Comparison of ENCODE assay signal across 25 cellular contexts in the genomic region with DNA sequence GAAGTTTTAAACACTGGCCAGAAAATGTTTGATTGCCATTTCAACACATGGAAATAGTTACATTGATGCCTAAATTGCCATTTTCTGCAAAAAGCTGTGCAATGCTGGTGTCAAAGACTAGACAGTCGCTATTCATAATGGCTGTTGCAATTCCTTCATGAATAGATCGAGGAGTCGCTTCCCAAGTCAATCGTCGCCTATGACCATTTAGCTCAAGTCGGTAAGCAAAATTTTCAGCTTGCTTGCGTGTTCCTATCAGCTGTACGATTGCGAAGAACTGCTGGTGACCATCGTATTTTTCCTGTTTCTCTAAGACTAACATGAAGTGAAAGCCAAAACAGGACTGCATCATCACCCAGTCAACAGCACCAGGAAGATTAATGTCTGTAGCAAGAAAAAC.
"Had no signal": no experiment of that assay in that cellular context is flagged by ENCODE, and none has a peak within 500 bp of the region (broad histone marks: within the 10 kb centered on the region; RNA-seq: fewer than 3 reads in every experiment).

No MANE protein-coding gene starts in this region.

- H3K27me3 ChIP-seq: adrenal gland, ascending aorta, brain microvascular endothelial cell, hepatocyte, left lung, right atrium auricular region, tibial nerve had no signal

- H3K4me3 Mint-ChIP-seq: activated naive CD8-positive, alpha-beta T cell; effector memory CD8-positive, alpha-beta T cell; immature natural killer cell; mesothelial cell of epicardium; naive thymus-derived CD8-positive, alpha-beta T cell; stimulated activated naive CD8-positive, alpha-beta T cell treated with anti-CD3 and anti-CD28 coated beads, Interleukin-15, Interleukin-2, amounts not matched to agents 100 ng/mL and 50 ng/mL, for 24 hours; T-cell had no signal

- H3K9me3 Mint-ChIP-seq: effector memory CD8-positive, alpha-beta T cell; immature natural killer cell; mesothelial cell of epicardium; naive thymus-derived CD8-positive, alpha-beta T cell; stimulated activated naive CD8-positive, alpha-beta T cell treated with anti-CD3 and anti-CD28 coated beads, Interleukin-15, Interleukin-2, amounts not matched to agents 100 ng/mL and 50 ng/mL, for 24 hours; T-cell had no signal

- H3K27ac ChIP-seq: adrenal gland, ascending aorta, brain microvascular endothelial cell, hepatocyte, left lung, prostate gland, right atrium auricular region, tibial nerve had no signal

- H3K36me3 ChIP-seq: adrenal gland, prostate gland had no signal

- ATAC-seq: effector memory CD8-positive, alpha-beta T cell; esophagus mucosa; left lung; naive thymus-derived CD8-positive, alpha-beta T cell; T-cell had no signal

- H3K9me3 ChIP-seq: adrenal gland, ascending aorta, left lung, prostate gland, right atrium auricular region, tibial nerve had no signal

- H3K27ac Mint-ChIP-seq: effector memory CD8-positive, alpha-beta T cell; immature natural killer cell; mesothelial cell of epicardium; stimulated activated naive CD8-positive, alpha-beta T cell treated with anti-CD3 and anti-CD28 coated beads, Interleukin-15, Interleukin-2, amounts not matched to agents 100 ng/mL and 50 ng/mL, for 24 hours; T-cell had no signal

- DNase-seq: activated CD8-positive, alpha-beta memory T cell treated with anti-CD3 and anti-CD28 coated beads, Interleukin-2, amount 50 U/mL, for 48 hours; activated gamma-delta T cell treated with Interleukin-2 at 50 U/mL for 16 hours; adrenal gland; brain microvascular endothelial cell; caudate nucleus; dermis blood vessel endothelial cell; effector memory CD8-positive, alpha-beta T cell; foreskin melanocyte; immature natural killer cell; left lung; mammary epithelial cell; naive thymus-derived CD8-positive, alpha-beta T cell; stimulated activated CD4-positive, alpha-beta T cell treated with anti-CD3 and anti-CD28 coated beads, Interleukin-12 subunit alpha, Interleukin-12 subunit beta, amount 100 ng/mL, for 4 hours; stimulated activated CD4-positive, alpha-beta T cell treated with anti-CD3 and anti-CD28 coated beads, Interleukin-4, amount 100 ng/mL, for 4 hours; T-cell; T-helper 9 cell had no signal

- H3K27me3 Mint-ChIP-seq: activated naive CD8-positive, alpha-beta T cell; effector memory CD8-positive, alpha-beta T cell; naive thymus-derived CD8-positive, alpha-beta T cell; stimulated activated naive CD8-positive, alpha-beta T cell treated with anti-CD3 and anti-CD28 coated beads, Interleukin-15, Interleukin-2, amounts not matched to agents 100 ng/mL and 50 ng/mL, for 24 hours; T-cell had no signal

- H3K4me3 ChIP-seq: adrenal gland, ascending aorta, hepatocyte, left lung, prostate gland, right atrium auricular region, tibial nerve had no signal

- H3K36me3 Mint-ChIP-seq: activated naive CD8-positive, alpha-beta T cell; immature natural killer cell had no signal
